1 cellular context compared by ENCODE assay signal in genomic region chr11:71300187-71300586, GRCh38.
TF ChIP-seq lines count a peak whose summit lies in the region.

No MANE protein-coding gene starts in this region.

TF ChIP-seq in GM23338, 12 proteins besides CTCF, POLR2A, EP300 and RAD21:
- TF ChIP-seq EZH2phosphoT487 (IDR thresholded peaks at IDR 0.05; ENCODE audit: unreplicated experiment) (no peak), NANOG (IDR thresholded peaks at IDR 0.05; ENCODE audit: borderline replicate concordance) (no peak), POLR2AphosphoS5 (IDR thresholded peaks at IDR 0.05; ENCODE audit: low read depth) (no peak), ZNF114 (CRISPR knock-in tag; IDR thresholded peaks at IDR 0.05) (no peak), EZH2 (IDR thresholded peaks at IDR 0.05; ENCODE audit: low read depth, unreplicated experiment) (no peak), JUNB (IDR thresholded peaks at IDR 0.05; ENCODE audit: unreplicated experiment) (no peak), CREB1 (CRISPR knock-in tag; IDR thresholded peaks at IDR 0.05; ENCODE audit: low read depth) (no peak), STAT1 (IDR thresholded peaks at IDR 0.05; ENCODE audit: unreplicated experiment) (no peak), ZNF331 (CRISPR knock-in tag; IDR thresholded peaks at IDR 0.05; ENCODE audit: low read depth) (no peak)
- TF ChIP-seq, protein P1, sequence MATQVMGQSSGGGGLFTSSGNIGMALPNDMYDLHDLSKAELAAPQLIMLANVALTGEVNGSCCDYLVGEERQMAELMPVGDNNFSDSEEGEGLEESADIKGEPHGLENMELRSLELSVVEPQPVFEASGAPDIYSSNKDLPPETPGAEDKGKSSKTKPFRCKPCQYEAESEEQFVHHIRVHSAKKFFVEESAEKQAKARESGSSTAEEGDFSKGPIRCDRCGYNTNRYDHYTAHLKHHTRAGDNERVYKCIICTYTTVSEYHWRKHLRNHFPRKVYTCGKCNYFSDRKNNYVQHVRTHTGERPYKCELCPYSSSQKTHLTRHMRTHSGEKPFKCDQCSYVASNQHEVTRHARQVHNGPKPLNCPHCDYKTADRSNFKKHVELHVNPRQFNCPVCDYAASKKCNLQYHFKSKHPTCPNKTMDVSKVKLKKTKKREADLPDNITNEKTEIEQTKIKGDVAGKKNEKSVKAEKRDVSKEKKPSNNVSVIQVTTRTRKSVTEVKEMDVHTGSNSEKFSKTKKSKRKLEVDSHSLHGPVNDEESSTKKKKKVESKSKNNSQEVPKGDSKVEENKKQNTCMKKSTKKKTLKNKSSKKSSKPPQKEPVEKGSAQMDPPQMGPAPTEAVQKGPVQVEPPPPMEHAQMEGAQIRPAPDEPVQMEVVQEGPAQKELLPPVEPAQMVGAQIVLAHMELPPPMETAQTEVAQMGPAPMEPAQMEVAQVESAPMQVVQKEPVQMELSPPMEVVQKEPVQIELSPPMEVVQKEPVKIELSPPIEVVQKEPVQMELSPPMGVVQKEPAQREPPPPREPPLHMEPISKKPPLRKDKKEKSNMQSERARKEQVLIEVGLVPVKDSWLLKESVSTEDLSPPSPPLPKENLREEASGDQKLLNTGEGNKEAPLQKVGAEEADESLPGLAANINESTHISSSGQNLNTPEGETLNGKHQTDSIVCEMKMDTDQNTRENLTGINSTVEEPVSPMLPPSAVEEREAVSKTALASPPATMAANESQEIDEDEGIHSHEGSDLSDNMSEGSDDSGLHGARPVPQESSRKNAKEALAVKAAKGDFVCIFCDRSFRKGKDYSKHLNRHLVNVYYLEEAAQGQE (IDR thresholded peaks at IDR 0.05; ENCODE audit: unreplicated experiment), result no peak
- TF ChIP-seq, protein P2, sequence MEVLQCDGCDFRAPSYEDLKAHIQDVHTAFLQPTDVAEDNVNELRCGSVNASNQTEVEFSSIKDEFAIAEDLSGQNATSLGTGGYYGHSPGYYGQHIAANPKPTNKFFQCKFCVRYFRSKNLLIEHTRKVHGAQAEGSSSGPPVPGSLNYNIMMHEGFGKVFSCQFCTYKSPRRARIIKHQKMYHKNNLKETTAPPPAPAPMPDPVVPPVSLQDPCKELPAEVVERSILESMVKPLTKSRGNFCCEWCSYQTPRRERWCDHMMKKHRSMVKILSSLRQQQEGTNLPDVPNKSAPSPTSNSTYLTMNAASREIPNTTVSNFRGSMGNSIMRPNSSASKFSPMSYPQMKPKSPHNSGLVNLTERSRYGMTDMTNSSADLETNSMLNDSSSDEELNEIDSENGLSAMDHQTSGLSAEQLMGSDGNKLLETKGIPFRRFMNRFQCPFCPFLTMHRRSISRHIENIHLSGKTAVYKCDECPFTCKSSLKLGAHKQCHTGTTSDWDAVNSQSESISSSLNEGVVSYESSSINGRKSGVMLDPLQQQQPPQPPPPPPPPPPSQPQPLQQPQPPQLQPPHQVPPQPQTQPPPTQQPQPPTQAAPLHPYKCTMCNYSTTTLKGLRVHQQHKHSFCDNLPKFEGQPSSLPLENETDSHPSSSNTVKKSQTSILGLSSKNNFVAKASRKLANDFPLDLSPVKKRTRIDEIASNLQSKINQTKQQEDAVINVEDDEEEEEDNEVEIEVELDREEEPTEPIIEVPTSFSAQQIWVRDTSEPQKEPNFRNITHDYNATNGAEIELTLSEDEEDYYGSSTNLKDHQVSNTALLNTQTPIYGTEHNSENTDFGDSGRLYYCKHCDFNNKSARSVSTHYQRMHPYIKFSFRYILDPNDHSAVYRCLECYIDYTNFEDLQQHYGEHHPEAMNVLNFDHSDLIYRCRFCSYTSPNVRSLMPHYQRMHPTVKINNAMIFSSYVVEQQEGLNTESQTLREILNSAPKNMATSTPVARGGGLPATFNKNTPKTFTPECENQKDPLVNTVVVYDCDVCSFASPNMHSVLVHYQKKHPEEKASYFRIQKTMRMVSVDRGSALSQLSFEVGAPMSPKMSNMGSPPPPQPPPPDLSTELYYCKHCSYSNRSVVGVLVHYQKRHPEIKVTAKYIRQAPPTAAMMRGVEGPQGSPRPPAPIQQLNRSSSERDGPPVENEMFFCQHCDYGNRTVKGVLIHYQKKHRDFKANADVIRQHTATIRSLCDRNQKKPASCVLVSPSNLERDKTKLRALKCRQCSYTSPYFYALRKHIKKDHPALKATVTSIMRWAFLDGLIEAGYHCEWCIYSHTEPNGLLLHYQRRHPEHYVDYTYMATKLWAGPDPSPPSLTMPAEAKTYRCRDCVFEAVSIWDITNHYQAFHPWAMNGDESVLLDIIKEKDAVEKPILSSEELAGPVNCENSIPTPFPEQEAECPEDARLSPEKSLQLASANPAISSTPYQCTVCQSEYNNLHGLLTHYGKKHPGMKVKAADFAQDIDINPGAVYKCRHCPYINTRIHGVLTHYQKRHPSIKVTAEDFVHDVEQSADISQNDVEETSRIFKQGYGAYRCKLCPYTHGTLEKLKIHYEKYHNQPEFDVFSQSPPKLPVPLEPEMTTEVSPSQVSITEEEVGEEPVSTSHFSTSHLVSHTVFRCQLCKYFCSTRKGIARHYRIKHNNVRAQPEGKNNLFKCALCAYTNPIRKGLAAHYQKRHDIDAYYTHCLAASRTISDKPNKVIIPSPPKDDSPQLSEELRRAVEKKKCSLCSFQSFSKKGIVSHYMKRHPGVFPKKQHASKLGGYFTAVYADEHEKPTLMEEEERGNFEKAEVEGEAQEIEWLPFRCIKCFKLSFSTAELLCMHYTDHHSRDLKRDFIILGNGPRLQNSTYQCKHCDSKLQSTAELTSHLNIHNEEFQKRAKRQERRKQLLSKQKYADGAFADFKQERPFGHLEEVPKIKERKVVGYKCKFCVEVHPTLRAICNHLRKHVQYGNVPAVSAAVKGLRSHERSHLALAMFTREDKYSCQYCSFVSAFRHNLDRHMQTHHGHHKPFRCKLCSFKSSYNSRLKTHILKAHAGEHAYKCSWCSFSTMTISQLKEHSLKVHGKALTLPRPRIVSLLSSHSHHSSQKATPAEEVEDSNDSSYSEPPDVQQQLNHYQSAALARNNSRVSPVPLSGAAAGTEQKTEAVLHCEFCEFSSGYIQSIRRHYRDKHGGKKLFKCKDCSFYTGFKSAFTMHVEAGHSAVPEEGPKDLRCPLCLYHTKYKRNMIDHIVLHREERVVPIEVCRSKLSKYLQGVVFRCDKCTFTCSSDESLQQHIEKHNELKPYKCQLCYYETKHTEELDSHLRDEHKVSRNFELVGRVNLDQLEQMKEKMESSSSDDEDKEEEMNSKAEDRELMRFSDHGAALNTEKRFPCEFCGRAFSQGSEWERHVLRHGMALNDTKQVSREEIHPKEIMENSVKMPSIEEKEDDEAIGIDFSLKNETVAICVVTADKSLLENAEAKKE (CRISPR knock-in tag; IDR thresholded peaks at IDR 0.05), result no peak
- TF ChIP-seq, protein P3, sequence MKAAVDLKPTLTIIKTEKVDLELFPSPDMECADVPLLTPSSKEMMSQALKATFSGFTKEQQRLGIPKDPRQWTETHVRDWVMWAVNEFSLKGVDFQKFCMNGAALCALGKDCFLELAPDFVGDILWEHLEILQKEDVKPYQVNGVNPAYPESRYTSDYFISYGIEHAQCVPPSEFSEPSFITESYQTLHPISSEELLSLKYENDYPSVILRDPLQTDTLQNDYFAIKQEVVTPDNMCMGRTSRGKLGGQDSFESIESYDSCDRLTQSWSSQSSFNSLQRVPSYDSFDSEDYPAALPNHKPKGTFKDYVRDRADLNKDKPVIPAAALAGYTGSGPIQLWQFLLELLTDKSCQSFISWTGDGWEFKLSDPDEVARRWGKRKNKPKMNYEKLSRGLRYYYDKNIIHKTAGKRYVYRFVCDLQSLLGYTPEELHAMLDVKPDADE (IDR thresholded peaks at IDR 0.05), result no peak
